In the genomic region with DNA sequence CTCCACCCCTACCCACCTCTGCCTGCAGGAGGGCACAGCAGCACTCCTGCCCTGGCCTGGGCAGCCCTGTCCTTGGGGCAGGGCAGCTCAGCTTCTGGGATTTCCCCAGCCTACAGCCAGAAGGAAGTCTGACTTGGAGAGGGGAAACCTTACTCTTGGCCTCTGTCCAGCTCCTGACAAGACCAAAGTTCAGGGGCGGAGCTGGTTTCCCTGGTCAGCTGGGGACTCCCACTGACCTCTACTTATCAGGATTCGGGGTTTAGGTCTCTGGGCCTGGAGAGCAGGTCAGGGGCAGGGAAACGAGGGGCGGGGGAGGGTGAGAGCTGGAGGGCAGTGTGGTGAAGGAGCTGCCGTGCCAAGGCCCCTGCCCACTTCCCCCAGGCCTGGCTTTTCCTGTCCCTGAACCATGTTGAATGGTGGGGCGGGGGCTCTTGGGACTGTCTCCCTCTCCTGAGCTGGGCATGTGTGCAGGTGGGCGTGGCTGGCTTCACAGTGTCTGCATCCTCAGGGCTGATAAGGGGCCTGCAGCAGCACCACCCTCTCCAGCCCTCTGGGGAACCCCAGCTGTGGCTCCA, we compare ENCODE assay signal across 1 cellular context.
TF ChIP-seq lines count a peak whose summit lies in the region.

No MANE protein-coding gene starts in this region.

TF ChIP-seq in HepG2, 621 proteins besides CTCF, POLR2A, EP300 and RAD21 (continues in another document):
- TF ChIP-seq HDAC1 (CRISPR knock-in tag; IDR thresholded peaks at IDR 0.05) (peak; percentile 60), ZSCAN31 (CRISPR knock-in tag; IDR thresholded peaks at IDR 0.05; ENCODE audit: low read depth) (no peak), ZFP62 (CRISPR knock-in tag; IDR thresholded peaks at IDR 0.05) (no peak), HDAC2 (CRISPR knock-in tag; IDR thresholded peaks at IDR 0.05) (peak; percentile 68; the same call in 1 of the 2 replicates), ZNF335 (CRISPR knock-in tag; IDR thresholded peaks at IDR 0.05) (no peak), PHF20 (CRISPR knock-in tag; IDR thresholded peaks at IDR 0.05) (no peak), ELF4 (CRISPR knock-in tag; IDR thresholded peaks at IDR 0.05; ENCODE audit: borderline replicate concordance) (no peak), NFKBIZ (CRISPR knock-in tag; IDR thresholded peaks at IDR 0.05) (no peak), ZNF207 (IDR thresholded peaks at IDR 0.05; ENCODE audit: borderline replicate concordance) (no peak), ZNF317 (CRISPR knock-in tag; IDR thresholded peaks at IDR 0.05) (no peak), ZFP1 (CRISPR knock-in tag; IDR thresholded peaks at IDR 0.05) (no peak), ZNF549 (CRISPR knock-in tag; IDR thresholded peaks at IDR 0.05) (0 out of 2 replicates have a peak, but pooled peaks have one; percentile 34), RFX3 (CRISPR knock-in tag; IDR thresholded peaks at IDR 0.05) (no peak), HNF4A (CRISPR knock-in tag; IDR thresholded peaks at IDR 0.05) (peak; percentile 86), RARA (CRISPR knock-in tag; IDR thresholded peaks at IDR 0.05) (peak; percentile 75), ZFY (CRISPR knock-in tag; IDR thresholded peaks at IDR 0.05) (0 out of 2 replicates have a peak, but pooled peaks have one; percentile 16), GABPB1 (CRISPR knock-in tag; IDR thresholded peaks at IDR 0.05) (0 out of 2 replicates have a peak, but pooled peaks have one; percentile 36), PPARG (CRISPR knock-in tag; conservative IDR thresholded peaks at IDR 0.05) (0 out of 2 replicates have a peak, but pooled peaks have one; percentile 21), SALL1 (CRISPR knock-in tag; IDR thresholded peaks at IDR 0.05) (no peak; the same call in 1 of the 2 replicates), ZSCAN22 (CRISPR knock-in tag; IDR thresholded peaks at IDR 0.05) (no peak), GATAD2A (CRISPR knock-in tag; IDR thresholded peaks at IDR 0.05) (peak; percentile 45), PCBP1 (IDR thresholded peaks at IDR 0.05; ENCODE audit: borderline replicate concordance, low read depth, low read length) (0 out of 2 replicates have a peak, but pooled peaks have one; percentile 13), PHB2 (IDR thresholded peaks at IDR 0.05; ENCODE audit: partially characterized antibody) (no peak), SP5 (CRISPR knock-in tag; IDR thresholded peaks at IDR 0.05; ENCODE audit: borderline replicate concordance, low read depth) (peak; percentile 61; the same call in 1 of the 2 replicates), ZNF354B (CRISPR knock-in tag; IDR thresholded peaks at IDR 0.05) (no peak), RELA (CRISPR knock-in tag; IDR thresholded peaks at IDR 0.05) (no peak), RARG (CRISPR knock-in tag; IDR thresholded peaks at IDR 0.05; ENCODE audit: low read depth) (no peak), HNF4G (IDR thresholded peaks at IDR 0.05; ENCODE audit: borderline replicate concordance, low read depth, low read length) (peak; percentile 68), HNF4G (CRISPR knock-in tag; IDR thresholded peaks at IDR 0.05; ENCODE audit: borderline replicate concordance, low read depth) (no peak)
- TF ChIP-seq, protein P1, sequence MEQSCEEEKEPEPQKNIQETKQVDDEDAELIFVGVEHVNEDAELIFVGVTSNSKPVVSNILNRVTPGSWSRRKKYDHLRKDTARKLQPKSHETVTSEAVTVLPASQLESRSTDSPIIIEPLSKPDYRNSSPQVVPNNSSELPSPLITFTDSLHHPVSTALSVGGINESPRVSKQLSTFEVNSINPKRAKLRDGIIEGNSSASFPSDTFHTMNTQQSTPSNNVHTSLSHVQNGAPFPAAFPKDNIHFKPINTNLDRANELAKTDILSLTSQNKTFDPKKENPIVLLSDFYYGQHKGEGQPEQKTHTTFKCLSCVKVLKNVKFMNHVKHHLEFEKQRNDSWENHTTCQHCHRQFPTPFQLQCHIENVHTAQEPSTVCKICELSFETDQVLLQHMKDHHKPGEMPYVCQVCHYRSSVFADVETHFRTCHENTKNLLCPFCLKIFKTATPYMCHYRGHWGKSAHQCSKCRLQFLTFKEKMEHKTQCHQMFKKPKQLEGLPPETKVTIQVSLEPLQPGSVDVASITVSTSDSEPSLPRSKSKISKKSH (CRISPR knock-in tag; IDR thresholded peaks at IDR 0.05; ENCODE audit: borderline replicate concordance): no peak
- TF ChIP-seq, protein P2, sequence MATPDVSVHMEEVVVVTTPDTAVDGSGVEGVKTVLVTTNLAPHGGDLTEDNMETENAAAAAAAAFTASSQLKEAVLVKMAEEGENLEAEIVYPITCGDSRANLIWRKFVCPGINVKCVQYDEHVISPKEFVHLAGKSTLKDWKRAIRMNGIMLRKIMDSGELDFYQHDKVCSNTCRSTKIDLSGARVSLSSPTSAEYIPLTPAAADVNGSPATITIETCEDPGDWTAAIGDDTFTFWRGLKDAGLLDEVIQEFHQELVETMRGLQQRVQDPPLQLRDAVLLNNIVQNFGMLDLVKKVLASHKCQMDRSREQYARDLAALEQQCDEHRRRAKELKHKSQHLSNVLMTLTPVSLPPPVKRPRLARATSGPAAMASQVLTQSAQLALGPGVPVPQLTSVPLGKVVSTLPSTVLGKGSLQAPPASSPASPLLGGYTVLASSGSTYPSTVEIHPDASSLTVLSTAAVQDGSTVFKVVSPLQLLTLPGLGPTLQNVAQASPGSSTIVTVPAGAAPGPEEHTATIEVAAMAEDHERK (CRISPR knock-in tag; IDR thresholded peaks at IDR 0.05; ENCODE audit: low read depth): no peak
- TF ChIP-seq, protein P3, sequence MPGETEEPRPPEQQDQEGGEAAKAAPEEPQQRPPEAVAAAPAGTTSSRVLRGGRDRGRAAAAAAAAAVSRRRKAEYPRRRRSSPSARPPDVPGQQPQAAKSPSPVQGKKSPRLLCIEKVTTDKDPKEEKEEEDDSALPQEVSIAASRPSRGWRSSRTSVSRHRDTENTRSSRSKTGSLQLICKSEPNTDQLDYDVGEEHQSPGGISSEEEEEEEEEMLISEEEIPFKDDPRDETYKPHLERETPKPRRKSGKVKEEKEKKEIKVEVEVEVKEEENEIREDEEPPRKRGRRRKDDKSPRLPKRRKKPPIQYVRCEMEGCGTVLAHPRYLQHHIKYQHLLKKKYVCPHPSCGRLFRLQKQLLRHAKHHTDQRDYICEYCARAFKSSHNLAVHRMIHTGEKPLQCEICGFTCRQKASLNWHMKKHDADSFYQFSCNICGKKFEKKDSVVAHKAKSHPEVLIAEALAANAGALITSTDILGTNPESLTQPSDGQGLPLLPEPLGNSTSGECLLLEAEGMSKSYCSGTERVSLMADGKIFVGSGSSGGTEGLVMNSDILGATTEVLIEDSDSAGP (CRISPR knock-in tag; IDR thresholded peaks at IDR 0.05; ENCODE audit: borderline replicate concordance): no peak
- TF ChIP-seq, protein P4, sequence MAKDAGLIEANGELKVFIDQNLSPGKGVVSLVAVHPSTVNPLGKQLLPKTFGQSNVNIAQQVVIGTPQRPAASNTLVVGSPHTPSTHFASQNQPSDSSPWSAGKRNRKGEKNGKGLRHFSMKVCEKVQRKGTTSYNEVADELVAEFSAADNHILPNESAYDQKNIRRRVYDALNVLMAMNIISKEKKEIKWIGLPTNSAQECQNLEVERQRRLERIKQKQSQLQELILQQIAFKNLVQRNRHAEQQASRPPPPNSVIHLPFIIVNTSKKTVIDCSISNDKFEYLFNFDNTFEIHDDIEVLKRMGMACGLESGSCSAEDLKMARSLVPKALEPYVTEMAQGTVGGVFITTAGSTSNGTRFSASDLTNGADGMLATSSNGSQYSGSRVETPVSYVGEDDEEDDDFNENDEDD (CRISPR knock-in tag; IDR thresholded peaks at IDR 0.05; ENCODE audit: borderline replicate concordance): no peak
- TF ChIP-seq, protein P5, sequence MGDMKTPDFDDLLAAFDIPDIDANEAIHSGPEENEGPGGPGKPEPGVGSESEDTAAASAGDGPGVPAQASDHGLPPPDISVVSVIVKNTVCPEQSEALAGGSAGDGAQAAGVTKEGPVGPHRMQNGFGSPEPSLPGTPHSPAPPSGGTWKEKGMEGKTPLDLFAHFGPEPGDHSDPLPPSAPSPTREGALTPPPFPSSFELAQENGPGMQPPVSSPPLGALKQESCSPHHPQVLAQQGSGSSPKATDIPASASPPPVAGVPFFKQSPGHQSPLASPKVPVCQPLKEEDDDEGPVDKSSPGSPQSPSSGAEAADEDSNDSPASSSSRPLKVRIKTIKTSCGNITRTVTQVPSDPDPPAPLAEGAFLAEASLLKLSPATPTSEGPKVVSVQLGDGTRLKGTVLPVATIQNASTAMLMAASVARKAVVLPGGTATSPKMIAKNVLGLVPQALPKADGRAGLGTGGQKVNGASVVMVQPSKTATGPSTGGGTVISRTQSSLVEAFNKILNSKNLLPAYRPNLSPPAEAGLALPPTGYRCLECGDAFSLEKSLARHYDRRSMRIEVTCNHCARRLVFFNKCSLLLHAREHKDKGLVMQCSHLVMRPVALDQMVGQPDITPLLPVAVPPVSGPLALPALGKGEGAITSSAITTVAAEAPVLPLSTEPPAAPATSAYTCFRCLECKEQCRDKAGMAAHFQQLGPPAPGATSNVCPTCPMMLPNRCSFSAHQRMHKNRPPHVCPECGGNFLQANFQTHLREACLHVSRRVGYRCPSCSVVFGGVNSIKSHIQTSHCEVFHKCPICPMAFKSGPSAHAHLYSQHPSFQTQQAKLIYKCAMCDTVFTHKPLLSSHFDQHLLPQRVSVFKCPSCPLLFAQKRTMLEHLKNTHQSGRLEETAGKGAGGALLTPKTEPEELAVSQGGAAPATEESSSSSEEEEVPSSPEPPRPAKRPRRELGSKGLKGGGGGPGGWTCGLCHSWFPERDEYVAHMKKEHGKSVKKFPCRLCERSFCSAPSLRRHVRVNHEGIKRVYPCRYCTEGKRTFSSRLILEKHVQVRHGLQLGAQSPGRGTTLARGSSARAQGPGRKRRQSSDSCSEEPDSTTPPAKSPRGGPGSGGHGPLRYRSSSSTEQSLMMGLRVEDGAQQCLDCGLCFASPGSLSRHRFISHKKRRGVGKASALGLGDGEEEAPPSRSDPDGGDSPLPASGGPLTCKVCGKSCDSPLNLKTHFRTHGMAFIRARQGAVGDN (CRISPR knock-in tag; IDR thresholded peaks at IDR 0.05): peak; percentile 11
- TF ChIP-seq, protein P6, sequence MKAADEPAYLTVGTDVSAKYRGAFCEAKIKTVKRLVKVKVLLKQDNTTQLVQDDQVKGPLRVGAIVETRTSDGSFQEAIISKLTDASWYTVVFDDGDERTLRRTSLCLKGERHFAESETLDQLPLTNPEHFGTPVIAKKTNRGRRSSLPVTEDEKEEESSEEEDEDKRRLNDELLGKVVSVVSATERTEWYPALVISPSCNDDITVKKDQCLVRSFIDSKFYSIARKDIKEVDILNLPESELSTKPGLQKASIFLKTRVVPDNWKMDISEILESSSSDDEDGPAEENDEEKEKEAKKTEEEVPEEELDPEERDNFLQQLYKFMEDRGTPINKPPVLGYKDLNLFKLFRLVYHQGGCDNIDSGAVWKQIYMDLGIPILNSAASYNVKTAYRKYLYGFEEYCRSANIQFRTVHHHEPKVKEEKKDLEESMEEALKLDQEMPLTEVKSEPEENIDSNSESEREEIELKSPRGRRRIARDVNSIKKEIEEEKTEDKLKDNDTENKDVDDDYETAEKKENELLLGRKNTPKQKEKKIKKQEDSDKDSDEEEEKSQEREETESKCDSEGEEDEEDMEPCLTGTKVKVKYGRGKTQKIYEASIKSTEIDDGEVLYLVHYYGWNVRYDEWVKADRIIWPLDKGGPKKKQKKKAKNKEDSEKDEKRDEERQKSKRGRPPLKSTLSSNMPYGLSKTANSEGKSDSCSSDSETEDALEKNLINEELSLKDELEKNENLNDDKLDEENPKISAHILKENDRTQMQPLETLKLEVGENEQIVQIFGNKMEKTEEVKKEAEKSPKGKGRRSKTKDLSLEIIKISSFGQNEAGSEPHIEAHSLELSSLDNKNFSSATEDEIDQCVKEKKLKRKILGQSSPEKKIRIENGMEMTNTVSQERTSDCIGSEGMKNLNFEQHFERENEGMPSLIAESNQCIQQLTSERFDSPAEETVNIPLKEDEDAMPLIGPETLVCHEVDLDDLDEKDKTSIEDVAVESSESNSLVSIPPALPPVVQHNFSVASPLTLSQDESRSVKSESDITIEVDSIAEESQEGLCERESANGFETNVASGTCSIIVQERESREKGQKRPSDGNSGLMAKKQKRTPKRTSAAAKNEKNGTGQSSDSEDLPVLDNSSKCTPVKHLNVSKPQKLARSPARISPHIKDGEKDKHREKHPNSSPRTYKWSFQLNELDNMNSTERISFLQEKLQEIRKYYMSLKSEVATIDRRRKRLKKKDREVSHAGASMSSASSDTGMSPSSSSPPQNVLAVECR (CRISPR knock-in tag; IDR thresholded peaks at IDR 0.05; ENCODE audit: borderline replicate concordance): peak; percentile 57; the same call in 1 of the 2 replicates
- TF ChIP-seq, protein P7, sequence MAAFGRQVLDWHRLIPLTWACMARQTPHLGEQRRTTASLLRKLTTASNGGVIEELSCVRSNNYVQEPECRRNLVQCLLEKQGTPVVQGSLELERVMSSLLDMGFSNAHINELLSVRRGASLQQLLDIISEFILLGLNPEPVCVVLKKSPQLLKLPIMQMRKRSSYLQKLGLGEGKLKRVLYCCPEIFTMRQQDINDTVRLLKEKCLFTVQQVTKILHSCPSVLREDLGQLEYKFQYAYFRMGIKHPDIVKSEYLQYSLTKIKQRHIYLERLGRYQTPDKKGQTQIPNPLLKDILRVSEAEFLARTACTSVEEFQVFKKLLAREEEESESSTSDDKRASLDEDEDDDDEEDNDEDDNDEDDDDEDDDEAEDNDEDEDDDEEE (CRISPR knock-in tag; IDR thresholded peaks at IDR 0.05): no peak
- TF ChIP-seq, protein P8, sequence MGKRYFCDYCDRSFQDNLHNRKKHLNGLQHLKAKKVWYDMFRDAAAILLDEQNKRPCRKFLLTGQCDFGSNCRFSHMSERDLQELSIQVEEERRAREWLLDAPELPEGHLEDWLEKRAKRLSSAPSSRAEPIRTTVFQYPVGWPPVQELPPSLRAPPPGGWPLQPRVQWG (CRISPR knock-in tag; IDR thresholded peaks at IDR 0.05; ENCODE audit: borderline replicate concordance, low read depth): no peak
- TF ChIP-seq, protein P9, sequence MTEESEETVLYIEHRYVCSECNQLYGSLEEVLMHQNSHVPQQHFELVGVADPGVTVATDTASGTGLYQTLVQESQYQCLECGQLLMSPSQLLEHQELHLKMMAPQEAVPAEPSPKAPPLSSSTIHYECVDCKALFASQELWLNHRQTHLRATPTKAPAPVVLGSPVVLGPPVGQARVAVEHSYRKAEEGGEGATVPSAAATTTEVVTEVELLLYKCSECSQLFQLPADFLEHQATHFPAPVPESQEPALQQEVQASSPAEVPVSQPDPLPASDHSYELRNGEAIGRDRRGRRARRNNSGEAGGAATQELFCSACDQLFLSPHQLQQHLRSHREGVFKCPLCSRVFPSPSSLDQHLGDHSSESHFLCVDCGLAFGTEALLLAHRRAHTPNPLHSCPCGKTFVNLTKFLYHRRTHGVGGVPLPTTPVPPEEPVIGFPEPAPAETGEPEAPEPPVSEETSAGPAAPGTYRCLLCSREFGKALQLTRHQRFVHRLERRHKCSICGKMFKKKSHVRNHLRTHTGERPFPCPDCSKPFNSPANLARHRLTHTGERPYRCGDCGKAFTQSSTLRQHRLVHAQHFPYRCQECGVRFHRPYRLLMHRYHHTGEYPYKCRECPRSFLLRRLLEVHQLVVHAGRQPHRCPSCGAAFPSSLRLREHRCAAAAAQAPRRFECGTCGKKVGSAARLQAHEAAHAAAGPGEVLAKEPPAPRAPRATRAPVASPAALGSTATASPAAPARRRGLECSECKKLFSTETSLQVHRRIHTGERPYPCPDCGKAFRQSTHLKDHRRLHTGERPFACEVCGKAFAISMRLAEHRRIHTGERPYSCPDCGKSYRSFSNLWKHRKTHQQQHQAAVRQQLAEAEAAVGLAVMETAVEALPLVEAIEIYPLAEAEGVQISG (CRISPR knock-in tag; IDR thresholded peaks at IDR 0.05): no peak; the same call in 1 of the 2 replicates
